Comparison of ENCODE assay signal across 20 cellular contexts in genomic region chr11:70084046-70084984, GRCh38. TPM values are rescaled to one million over a fixed set of nuclear protein-coding genes. Genes with fewer than 3 reads are reported as not detected.
A peak's percentile ranks its signal among the peaks of the same experiment; 100 is the strongest.
DNase-seq lines count a peak whose midpoint lies in the region; ATAC-seq and TF ChIP-seq lines count a peak whose summit lies in the region.
"Had no signal": no experiment of that assay in that cellular context is flagged by ENCODE, and none has a peak within 500 bp of the region (broad histone marks: within the 10 kb centered on the region; RNA-seq: fewer than 3 reads in every experiment).

No MANE protein-coding gene starts in this region.

- POLR2A ChIA-PET in SK-N-SH (lab: Yijun Ruan, JAX): no interaction called here

- H3K79me2 ChIP-seq in SK-N-SH (ENCODE audit: insufficient read depth): no peaks in the 10 kb centered on the region
- H3K79me2 ChIP-seq in osteoblast (ENCODE audit: insufficient read depth, low read length): no peaks in the 10 kb centered on the region

- H3K9me3 ChIP-seq in SK-N-SH (no peaks in the 10 kb centered on the region), ascending aorta (no peaks in the 10 kb centered on the region), osteoblast (ENCODE audit: low read depth, low read length) (no peaks in the 10 kb centered on the region)
- H3K9me3 ChIP-seq: MG63 had no signal

- H4K20me1 ChIP-seq in SK-N-SH (ENCODE audit: insufficient read depth) (no peaks in the 10 kb centered on the region), osteoblast (ENCODE audit: insufficient read depth, low read length) (no peaks in the 10 kb centered on the region)

- no peak overlapping the region for H3K9ac ChIP-seq in SK-N-SH

- H3K9me2 ChIP-seq in SK-N-SH: no peaks in the 10 kb centered on the region

- no peak for ATAC-seq in SK-N-SH treated with all-trans-retinoic acid at 6 μM for 48 hours

- H2AFZ ChIP-seq in SK-N-SH (ENCODE audit: low read depth) (no peak overlapping the region), osteoblast (ENCODE audit: low read length) (no peak overlapping the region)

- CTCF ChIA-PET in SK-N-SH (lab: Yijun Ruan, JAX): interaction anchor here (0.7 to 2.1 kb wide), 2 partner anchors 46 to 166 kb away, joined by 3 to 7 read pairs; no protein-coding TSS in a partner anchor

- H3K27ac ChIP-seq in SK-N-SH (ENCODE audit: low read depth in 2 of 2, low read length in 1 of 2): no peak overlapping the region
- peak overlapping the region; percentile 51 to 76 for H3K27ac ChIP-seq in ascending aorta
- no peak overlapping the region for H3K27ac ChIP-seq in osteoblast (ENCODE audit: low read depth, low read length)
- H3K27ac ChIP-seq: 22Rv1 had no signal

- WGBS in SK-N-SH (ENCODE audit: low lambda C conversion rate): 56% methylated on average over 12 of the region's 15 CpGs

- no peaks in the 10 kb centered on the region for H3F3A ChIP-seq in SK-N-SH (replicated peaks; ENCODE audit: insufficient read depth)

- no peak for TF ChIP-seq RAD21 in SK-N-SH (IDR thresholded peaks at IDR 0.05; ENCODE audit: low read length)

- DNase-seq in SK-N-SH (peak; percentile 57), ELF-1 (ENCODE audit: low read depth, low spot score) (peak; percentile 51), ascending aorta (ENCODE audit: low spot score in 2 of 2) (no peak), osteoblast (ENCODE audit: insufficient read length, low spot score, missing footprints) (peak; percentile 80), OCI-M2 (lab: John Stamatoyannopoulos, UW; ENCODE audit: unreplicated experiment) (no peak), activated gamma-delta T cell treated with Interleukin-2 at 50 U/mL for 16 hours (no peak), HCEC 1CT (no peak)
- DNase-seq: ACHN, H7, HFFc6, KG1, MG63, NCI-H1105 treated with DMSO at 0.1 percent for 48 hours, NCI-H2029, NCI-H446 treated with DMSO at 0.1 percent for 48 hours, NCI-H69 had no signal

- H3K27me3 ChIP-seq in SK-N-SH (ENCODE audit: insufficient read depth) (0 out of 2 replicates have a peak, but pooled peaks cover 10% of the 10 kb centered on the region), ascending aorta (no peaks in the 10 kb centered on the region), osteoblast (ENCODE audit: insufficient read depth, low read length) (peaks cover 11% of the 10 kb centered on the region)
- H3K27me3 ChIP-seq: MG63 had no signal

- H3K36me3 ChIP-seq in SK-N-SH (replicated peaks in 1 of 2; ENCODE audit: control insufficient read depth in 1 of 2, insufficient read depth in 2 of 2, low read length in 1 of 2) (no peaks in the 10 kb centered on the region), ascending aorta (peaks cover 0 to 13% of the 10 kb centered on the region in 2 donors), osteoblast (ENCODE audit: insufficient read depth, low read length) (no peaks in the 10 kb centered on the region)
- H3K36me3 ChIP-seq: MG63 had no signal

- TF ChIP-seq CTCF in SK-N-SH (IDR thresholded peaks at IDR 0.05): no peak
- no peak for TF ChIP-seq CTCF in ascending aorta (IDR thresholded peaks at IDR 0.05)
- no peak for TF ChIP-seq CTCF in osteoblast (IDR thresholded peaks at IDR 0.05; ENCODE audit: extremely low read depth, low read depth, low read length)

- H3K4me1 ChIP-seq in SK-N-SH (ENCODE audit: control insufficient read depth in 1 of 2, insufficient read depth in 2 of 2, low read depth in 1 of 2, low read length in 1 of 2) (peaks cover 0 to 6% of the 10 kb centered on the region in 2 experiments; a peak in 1 of 4 replicates), ascending aorta (peaks cover 0 to 49% of the 10 kb centered on the region in 2 donors), osteoblast (ENCODE audit: insufficient read depth, low read length) (no peaks in the 10 kb centered on the region)

- TF ChIP-seq EP300 in SK-N-SH (IDR thresholded peaks at IDR 0.05; ENCODE audit: borderline replicate concordance in 1 of 2, low read depth in 1 of 2, low read length in 1 of 2): no peak

- intact Hi-C loops in ascending aorta (cut with DNase I): no loop called here

- H3K4me2 ChIP-seq in SK-N-SH: no peak overlapping the region
- H3K4me2 ChIP-seq in osteoblast (ENCODE audit: insufficient read depth, low read length): no peak overlapping the region

- H3K4me3 ChIP-seq in SK-N-SH (ENCODE audit: low read depth in 2 of 2, low read length in 1 of 2): no peak overlapping the region
- no peak overlapping the region for H3K4me3 ChIP-seq in ascending aorta
- no peak overlapping the region for H3K4me3 ChIP-seq in osteoblast (ENCODE audit: insufficient read depth, low read length)
- H3K4me3 ChIP-seq: MG63 had no signal

TF ChIP-seq in SK-N-SH, 30 proteins besides CTCF, POLR2A, EP300 and RAD21:
- TF ChIP-seq ZBTB33 (IDR thresholded peaks at IDR 0.05; ENCODE audit: borderline replicate concordance, low read depth) (no peak), POLR2AphosphoS5 (IDR thresholded peaks at IDR 0.05; ENCODE audit: low read depth, low read length) (no peak)

TF ChIP-seq in SK-N-SH treated with all-trans-retinoic acid at 6 μM for 48 hours, 23 proteins besides CTCF, POLR2A, EP300 and RAD21:
- TF ChIP-seq CREB5 (CRISPR knock-in tag; IDR thresholded peaks at IDR 0.05; ENCODE audit: low read depth): no peak
- no peak for TF ChIP-seq CSDC2 (CRISPR knock-in tag; IDR thresholded peaks at IDR 0.05)
TF ChIP-seq in SK-N-SH treated with all-trans-retinoic acid at 6 μM for 48 hours: peak in this region for 0.

RNA-seq across cellular contexts. Expression of gene ANO1, which starts 6.2 kb away (rescaled TPM):
- polyA plus RNA-seq in SK-N-SH (2012; rRNA removed): not detected in 2 replicates
- polyA plus RNA-seq in SK-N-SH (2012; cell fraction: cytosol; rRNA removed): not detected in 2 replicates
- polyA plus RNA-seq in SK-N-SH (2012; cell fraction: nucleus; rRNA removed): not detected in 2 replicates
- total RNA-seq in ascending aorta (244 TPM), osteoblast (0.88 TPM in 1 of 2 replicates, not detected in the other)
- total RNA-seq: G401, HFFc6, OCI-LY7 had no signal

Comparison
In these comparisons a context has a peak if more than half of its experiments do, and no peak if none do; other contexts are left out.
1. DNase-seq: peak in SK-N-SH (single experiment), ELF-1 (single experiment) and osteoblast (single experiment); none in ascending aorta (0 of 2), OCI-M2 (single experiment), activated gamma-delta T cell treated with Interleukin-2 at 50 U/mL for 16 hours (single experiment) and HCEC 1CT (single experiment).
2. H3K27ac ChIP-seq: peak in ascending aorta (2 of 2); none in SK-N-SH (0 of 2) and osteoblast (single experiment).
3. RNA of gene ANO1, which starts 6.2 kb away (total RNA-seq): 244 TPM in ascending aorta (single experiment); 0.88 TPM in osteoblast; every median in the first group is over 100 times any median in the second.